In genomic region chr4:67719953-67720617, GRCh38 we compare ENCODE assay signal across 1 cellular context.
TF ChIP-seq lines count a peak whose summit lies in the region.

No MANE protein-coding gene starts in this region.

TF ChIP-seq in H1, 55 proteins besides CTCF, POLR2A, EP300 and RAD21:
- TF ChIP-seq, protein P1, sequence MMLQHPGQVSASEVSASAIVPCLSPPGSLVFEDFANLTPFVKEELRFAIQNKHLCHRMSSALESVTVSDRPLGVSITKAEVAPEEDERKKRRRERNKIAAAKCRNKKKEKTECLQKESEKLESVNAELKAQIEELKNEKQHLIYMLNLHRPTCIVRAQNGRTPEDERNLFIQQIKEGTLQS (IDR thresholded peaks at IDR 0.05; ENCODE audit: insufficient read depth, low read depth, low read length): no peak
- TF ChIP-seq HDAC2 (IDR thresholded peaks at IDR 0.05; ENCODE audit: borderline replicate concordance in 1 of 2, low read depth in 2 of 2, low read length in 2 of 2) (no peak), RXRA (IDR thresholded peaks at IDR 0.05; ENCODE audit: insufficient read depth, low read depth, low read length) (no peak), PHF8 (conservative IDR thresholded peaks at IDR 0.05; ENCODE audit: low read depth, low read length) (no peak), RFX5 (IDR thresholded peaks at IDR 0.05; ENCODE audit: borderline replicate concordance, low read depth, low read length) (no peak)
